In genomic region chr22:50506611-50507420, GRCh38 we compare ENCODE assay signal across 8 cellular contexts. TPM values are rescaled to one million over a fixed set of nuclear protein-coding genes. Genes with fewer than 3 reads are reported as not detected.
DNase-seq lines count a peak whose midpoint lies in the region; ATAC-seq, FAIRE-seq and TF ChIP-seq lines count a peak whose summit lies in the region.

No MANE protein-coding gene starts in this region.

- RAD21 ChIA-PET in GM12878 (lab: Charles Lee; ENCODE audit: unreplicated experiment) = interaction anchor here (0.6 to 2.2 kb wide), 4 partner anchors 22 to 114 kb away, joined by 3 to 22 read pairs (median 10); partner anchors contain the start of gene TYMP

- H3K9me3 Mint-ChIP-seq in IgD-negative memory B cell = no peaks in the 10 kb centered on the region

- POLR2A ChIA-PET in GM12878 (lab: Charles Lee) = interaction anchor here (1.4 to 7.2 kb wide), 2 partner anchors 18 to 29 kb away, joined by 6 to 84 read pairs; partner anchors contain the start of gene SCO2

- intact Hi-C loops in GM12878 (cut with micrococcal nuclease; ENCODE audit: unreplicated experiment) = loop anchor here (1.0 kb wide), 1 partner anchor 32 kb away; the partner anchor contains the start of gene SBF1

- H3K4me1 Mint-ChIP-seq in IgD-negative memory B cell = peaks cover 9 to 14% (median 11%) of the 10 kb centered on the region in 3 donors

- no peak for TF ChIP-seq EP300 in GM12878 (IDR thresholded peaks at IDR 0.05; ENCODE audit: borderline replicate concordance in 1 of 2, control insufficient read depth in 1 of 2, low read depth in 2 of 2, low read length in 2 of 2)

- no peaks in the 10 kb centered on the region for H4K20me1 ChIP-seq in GM12878 (ENCODE audit: control insufficient read depth, insufficient read depth)

- in situ Hi-C loops in GM12878 (cut with MboI) = no loop called here

- CTCF ChIA-PET in GM12878 (lab: Yijun Ruan, JAX) = interaction anchor here (3.3 kb wide), 1 partner anchor 114 kb away, joined by 25 read pairs; no protein-coding TSS in a partner anchor

- SMC1A ChIA-PET in GM12878 (lab: Charles Lee; ENCODE audit: uncharacterized antibody, unreplicated experiment) = interaction anchor here (2.8 kb wide), 1 partner anchor 18 kb away, joined by 16 read pairs; the partner anchor contains the start of gene SCO2

- peak overlapping the region; percentile 92 to 94 (median 93) for H3K27ac Mint-ChIP-seq in IgD-negative memory B cell

- TF ChIP-seq POLR2A in GM12878 (IDR thresholded peaks at IDR 0.05; ENCODE audit: low read depth, low read length) = no peak

- H3K4me1 ChIP-seq in GM12878 (ENCODE audit: control insufficient read depth, insufficient read depth, low read length) = peaks cover 9% of the 10 kb centered on the region
- peaks cover 15 to 29% of the 10 kb centered on the region in 2 donors for H3K4me1 ChIP-seq in thoracic aorta (ENCODE audit: control insufficient read depth in 1 of 2, low read depth in 2 of 2)

- H3K4me3 ChIP-seq in GM12878 (peak overlapping the region; percentile 100), thoracic aorta (peak overlapping the region; percentile 100)

- H3K27ac ChIP-seq in GM12878 (ENCODE audit: control insufficient read depth, insufficient read depth) (peak overlapping the region; percentile 82), layer of hippocampus (ENCODE audit: low read depth, low read length) (peak overlapping the region; percentile 89), thoracic aorta (peak overlapping the region; percentile 79)

- H3K9me3 ChIP-seq in GM12878 (replicated peaks; ENCODE audit: control insufficient read depth, insufficient read depth, low read length) (no peaks in the 10 kb centered on the region), thoracic aorta (no peaks in the 10 kb centered on the region)

- no peak for TF ChIP-seq RAD21 in GM12878 (IDR thresholded peaks at IDR 0.05; ENCODE audit: insufficient read depth, low read depth, low read length)

- H3K27me3 Mint-ChIP-seq in IgD-negative memory B cell = no peaks in the 10 kb centered on the region

- no peaks in the 10 kb centered on the region for H3K36me3 Mint-ChIP-seq in IgD-negative memory B cell

- ATAC-seq in GM19397 (IDR thresholded peaks at IDR 0.05; ENCODE audit: unreplicated experiment) (peak; percentile 6), GM12878 (peak; percentile 7), thoracic aorta (ENCODE audit: insufficient number of reproducible peaks, low FRiP score, low read depth) (no peak), GM21515 (IDR thresholded peaks at IDR 0.05; ENCODE audit: unreplicated experiment) (no peak)

- TSS peak; percentile 83 for BruUV-seq in GM12878 (replicated peaks; lab: Mats Ljungman, UMichigan)

- WGBS in GM12878 (ENCODE audit: insufficient coverage, insufficient replicate concordance, low lambda C conversion rate, missing lambda C conversion rate) = 38% methylated on average over 21 of the region's 21 CpGs

- H3K36me3 ChIP-seq in GM12878 (ENCODE audit: control insufficient read depth in 2 of 2, insufficient read depth in 2 of 2, low read length in 1 of 2) (peaks cover 4 to 8% of the 10 kb centered on the region in 2 experiments; a peak in 3 of 4 replicates), thoracic aorta (peaks cover 24% of the 10 kb centered on the region)

- H3K4me2 ChIP-seq in GM12878 (ENCODE audit: control insufficient read depth, insufficient read depth) = peak overlapping the region; percentile 92

- H3K9ac ChIP-seq in GM12878 (ENCODE audit: control insufficient read depth, insufficient read depth, low read length) = peak overlapping the region; percentile 97

- H3K27me3 ChIP-seq in GM12878 (replicated peaks in 1 of 2; ENCODE audit: control insufficient read depth in 2 of 2, insufficient read depth in 2 of 2, low read length in 1 of 2) (no peaks in the 10 kb centered on the region), layer of hippocampus (ENCODE audit: control insufficient read depth, insufficient read depth, low read length) (no peaks in the 10 kb centered on the region), thoracic aorta (replicated peaks; ENCODE audit: insufficient read depth) (no peaks in the 10 kb centered on the region)

- no peak for TF ChIP-seq CTCF in GM12878 (IDR thresholded peaks at IDR 0.05 in 2 of 3, conservative IDR thresholded peaks at IDR 0.05 in 1 of 3; ENCODE audit: control insufficient read depth in 2 of 3, extremely low read depth in 1 of 3, insufficient read depth in 1 of 3, low read depth in 3 of 3, low read length in 3 of 3)
- TF ChIP-seq CTCF in thoracic aorta (IDR thresholded peaks at IDR 0.05) = no peak

- no peak for FAIRE-seq in GM12878 (lab: Jason Lieb, UNC)

- DNase-seq in GM12878 (ENCODE audit: low read depth, low spot score) (no peak), thoracic aorta (ENCODE audit: low spot score) (no peak), anterior cingulate cortex (lab: John Stamatoyannopoulos, UW) (no peak), SW480 (ENCODE audit: low spot score) (no peak)

- H2AFZ ChIP-seq in GM12878 (ENCODE audit: control insufficient read depth, low read depth, low read length) = peak overlapping the region; percentile 81

- H3K79me2 ChIP-seq in GM12878 (ENCODE audit: control insufficient read depth, insufficient read depth, low read length) = peaks cover 37% of the 10 kb centered on the region

- H3K4me3 Mint-ChIP-seq in IgD-negative memory B cell = peak overlapping the region; percentile 94 to 98 (median 96)

RNA-seq across cellular contexts. Expression of gene LMF2, which starts 0.7 kb away (rescaled TPM):
- 26.4 TPM for polyA plus RNA-seq in IgD-negative memory B cell
- 34.3 and 36.8 TPM in 2 replicates for total RNA-seq in GM12878 (2013; cell fraction: nucleolus; rRNA removed)
- total RNA-seq in GM12878 (2014; rRNA removed) = 32.2 and 34.9 TPM in 2 replicates
- total RNA-seq in GM12878 (2014; rRNA removed; fragmentation: Illumina TruSeq; extraction: Trizol) = 5.5 and 5.7 TPM in 2 replicates
- total RNA-seq in GM12878 (2021) = 54.7 and 57.5 TPM in 2 replicates
- polyA plus RNA-seq in GM12878 (2011; ENCODE audit: low read depth) = 10.2 TPM
- 2.3 and 7.6 TPM in 2 replicates for polyA plus RNA-seq in GM12878 (2011; rRNA removed)
- 15.1 and 25.7 TPM in 2 replicates for polyA plus RNA-seq in GM12878 (2011; cell fraction: cytosol; rRNA removed)
- polyA plus RNA-seq in GM12878 (2011; cell fraction: nucleus; rRNA removed) = 221 and 276 TPM in 2 replicates
- 30.4 and 36.1 TPM in 2 replicates for polyA plus RNA-seq in GM12878 (2012)
- 0.44 and 3.4 TPM in 2 replicates for polyA plus RNA-seq in GM12878 (2014; fragmentation: Illumina TruSeq; extraction: Trizol)
- polyA plus RNA-seq in GM12878 (2014; fragmentation: Nextera tagmentation; extraction: Ambion mirVana) = under 1 TPM; 0.08 to 0.55 TPM
- polyA plus RNA-seq in GM12878 (2014; rRNA removed) = 49.4 and 61.2 TPM in 2 replicates
- polyA plus RNA-seq in GM12878 (2016; fragmentation: Nextera tagmentation; extraction: Ambion mirVana) = 10 to 100 TPM; 36.2 to 39.5 TPM
- polyA minus RNA-seq in GM12878 (2011; rRNA and poly(A)+ RNA removed) = 9.9 and 19.8 TPM in 2 replicates
- 12.6 and 15.1 TPM in 2 replicates for polyA minus RNA-seq in GM12878 (2011; cell fraction: cytosol; rRNA and poly(A)+ RNA removed)
- polyA minus RNA-seq in GM12878 (2011; cell fraction: nucleus; rRNA and poly(A)+ RNA removed) = 37.8 and 63.0 TPM in 2 replicates
- total RNA-seq in thoracic aorta = 10 to 100 TPM; 61.9 to 87.6 TPM

RNA-seq across cellular contexts. Expression of gene NCAPH2, which starts 1.2 kb away (rescaled TPM):
- polyA plus RNA-seq in IgD-negative memory B cell = 39.4 TPM
- total RNA-seq in GM12878 (2013; cell fraction: nucleolus; rRNA removed) = 43.3 and 47.4 TPM in 2 replicates
- 78.5 and 86.1 TPM in 2 replicates for total RNA-seq in GM12878 (2014; rRNA removed)
- 33.9 and 39.4 TPM in 2 replicates for total RNA-seq in GM12878 (2014; rRNA removed; fragmentation: Illumina TruSeq; extraction: Trizol)
- 99.8 and 110 TPM in 2 replicates for total RNA-seq in GM12878 (2021)
- 19.5 TPM for polyA plus RNA-seq in GM12878 (2011; ENCODE audit: low read depth)
- polyA plus RNA-seq in GM12878 (2011; rRNA removed) = 18.4 and 31.9 TPM in 2 replicates
- polyA plus RNA-seq in GM12878 (2011; cell fraction: cytosol; rRNA removed) = 52.9 and 83.1 TPM in 2 replicates
- polyA plus RNA-seq in GM12878 (2011; cell fraction: nucleus; rRNA removed) = 135 and 170 TPM in 2 replicates
- polyA plus RNA-seq in GM12878 (2012) = 46.8 and 48.7 TPM in 2 replicates
- 22.7 and 36.9 TPM in 2 replicates for polyA plus RNA-seq in GM12878 (2014; fragmentation: Illumina TruSeq; extraction: Trizol)
- 10 to 100 TPM in 1 of 2 experiments, 1 to 10 TPM in 1; 5.0 to 16.9 TPM for polyA plus RNA-seq in GM12878 (2014; fragmentation: Nextera tagmentation; extraction: Ambion mirVana)
- polyA plus RNA-seq in GM12878 (2014; rRNA removed) = 80.3 and 84.2 TPM in 2 replicates
- polyA plus RNA-seq in GM12878 (2016; fragmentation: Nextera tagmentation; extraction: Ambion mirVana) = 10 to 100 TPM; 81.7 to 85.8 TPM
- polyA minus RNA-seq in GM12878 (2011; rRNA and poly(A)+ RNA removed) = 26.8 and 64.7 TPM in 2 replicates
- 31.8 and 32.3 TPM in 2 replicates for polyA minus RNA-seq in GM12878 (2011; cell fraction: cytosol; rRNA and poly(A)+ RNA removed)
- 26.2 and 40.9 TPM in 2 replicates for polyA minus RNA-seq in GM12878 (2011; cell fraction: nucleus; rRNA and poly(A)+ RNA removed)
- 10 to 100 TPM; 40.8 to 50.4 TPM for total RNA-seq in thoracic aorta

RNA-seq across cellular contexts. Expression of gene SCO2, which starts 18.6 kb away (rescaled TPM):
- 11.8 TPM for polyA plus RNA-seq in IgD-negative memory B cell
- total RNA-seq in GM12878 (2013; cell fraction: nucleolus; rRNA removed) = not detected in 2 replicates
- 2.8 and 4.4 TPM in 2 replicates for total RNA-seq in GM12878 (2014; rRNA removed)
- 0.32 and 0.36 TPM in 2 replicates for total RNA-seq in GM12878 (2014; rRNA removed; fragmentation: Illumina TruSeq; extraction: Trizol)
- 6.4 and 16.0 TPM in 2 replicates for total RNA-seq in GM12878 (2021)
- polyA plus RNA-seq in GM12878 (2011; ENCODE audit: low read depth) = 5.6 TPM
- 2.0 and 2.2 TPM in 2 replicates for polyA plus RNA-seq in GM12878 (2011; rRNA removed)
- polyA plus RNA-seq in GM12878 (2011; cell fraction: cytosol; rRNA removed) = 8.5 and 9.4 TPM in 2 replicates
- 10.9 and 11.6 TPM in 2 replicates for polyA plus RNA-seq in GM12878 (2011; cell fraction: nucleus; rRNA removed)
- polyA plus RNA-seq in GM12878 (2012) = 4.7 and 8.2 TPM in 2 replicates
- 0.18 TPM in 1 of 2 replicates, not detected in the other for polyA plus RNA-seq in GM12878 (2014; fragmentation: Illumina TruSeq; extraction: Trizol)
- polyA plus RNA-seq in GM12878 (2014; fragmentation: Nextera tagmentation; extraction: Ambion mirVana) = 1 to 10 TPM in 1 of 2 experiments, not detected in 1; 1.0 TPM
- polyA plus RNA-seq in GM12878 (2014; rRNA removed) = 2.4 and 7.1 TPM in 2 replicates
- 10 to 100 TPM; 14.0 to 16.0 TPM for polyA plus RNA-seq in GM12878 (2016; fragmentation: Nextera tagmentation; extraction: Ambion mirVana)
- 2.0 TPM in 1 of 2 replicates, not detected in the other for polyA minus RNA-seq in GM12878 (2011; rRNA and poly(A)+ RNA removed)
- 4.2 TPM in 1 of 2 replicates, not detected in the other for polyA minus RNA-seq in GM12878 (2011; cell fraction: cytosol; rRNA and poly(A)+ RNA removed)
- polyA minus RNA-seq in GM12878 (2011; cell fraction: nucleus; rRNA and poly(A)+ RNA removed) = not detected in 2 replicates
- 1 to 10 TPM; 3.5 to 4.5 TPM for total RNA-seq in thoracic aorta

RNA-seq across cellular contexts. Expression of gene MIOX, which starts 20.2 kb away (rescaled TPM):
- polyA plus RNA-seq in IgD-negative memory B cell (not detected), GM12878 (2011; rRNA removed) (0.13 and 0.31 TPM in 2 replicates), GM12878 (2014; fragmentation: Illumina TruSeq; extraction: Trizol) (0.10 TPM in 1 of 2 replicates, not detected in the other), GM12878 (2014; fragmentation: Nextera tagmentation; extraction: Ambion mirVana) (not detected), GM12878 (2014; rRNA removed) (0.36 TPM in 1 of 2 replicates, not detected in the other), GM12878 (2016; fragmentation: Nextera tagmentation; extraction: Ambion mirVana) (not detected)
- 0.65 TPM in 1 of 2 replicates, not detected in the other for total RNA-seq in GM12878 (2013; cell fraction: nucleolus; rRNA removed)
- total RNA-seq in GM12878 (2014; rRNA removed) (not detected in 2 replicates), GM12878 (2014; rRNA removed; fragmentation: Illumina TruSeq; extraction: Trizol) (not detected in 2 replicates), GM12878 (2021) (not detected in 2 replicates), thoracic aorta (not detected)
- not detected for polyA plus RNA-seq in GM12878 (2011; ENCODE audit: low read depth)
- 0.12 and 0.64 TPM in 2 replicates for polyA plus RNA-seq in GM12878 (2011; cell fraction: cytosol; rRNA removed)
- polyA plus RNA-seq in GM12878 (2011; cell fraction: nucleus; rRNA removed) = 1.4 and 2.2 TPM in 2 replicates
- polyA plus RNA-seq in GM12878 (2012) = not detected in 2 replicates
- polyA minus RNA-seq in GM12878 (2011; rRNA and poly(A)+ RNA removed) = 0.41 TPM in 1 of 2 replicates, not detected in the other
- polyA minus RNA-seq in GM12878 (2011; cell fraction: cytosol; rRNA and poly(A)+ RNA removed) = not detected in 2 replicates
- polyA minus RNA-seq in GM12878 (2011; cell fraction: nucleus; rRNA and poly(A)+ RNA removed) = not detected in 2 replicates

RNA-seq across cellular contexts. Expression of gene TYMP, which starts 23.0 kb away (rescaled TPM):
- 56.8 TPM for polyA plus RNA-seq in IgD-negative memory B cell
- total RNA-seq in GM12878 (2013; cell fraction: nucleolus; rRNA removed) = 57.1 and 63.5 TPM in 2 replicates
- total RNA-seq in GM12878 (2014; rRNA removed) = 39.8 and 40.8 TPM in 2 replicates
- 8.9 and 9.8 TPM in 2 replicates for total RNA-seq in GM12878 (2014; rRNA removed; fragmentation: Illumina TruSeq; extraction: Trizol)
- 53.2 and 53.9 TPM in 2 replicates for total RNA-seq in GM12878 (2021)
- 9.5 TPM for polyA plus RNA-seq in GM12878 (2011; ENCODE audit: low read depth)
- 8.8 and 21.0 TPM in 2 replicates for polyA plus RNA-seq in GM12878 (2011; rRNA removed)
- polyA plus RNA-seq in GM12878 (2011; cell fraction: cytosol; rRNA removed) = 29.5 and 58.9 TPM in 2 replicates
- 283 and 296 TPM in 2 replicates for polyA plus RNA-seq in GM12878 (2011; cell fraction: nucleus; rRNA removed)
- polyA plus RNA-seq in GM12878 (2012) = 32.9 and 38.1 TPM in 2 replicates
- 3.0 and 5.6 TPM in 2 replicates for polyA plus RNA-seq in GM12878 (2014; fragmentation: Illumina TruSeq; extraction: Trizol)
- under 1 TPM; 0.42 to 0.91 TPM for polyA plus RNA-seq in GM12878 (2014; fragmentation: Nextera tagmentation; extraction: Ambion mirVana)
- 55.7 and 57.8 TPM in 2 replicates for polyA plus RNA-seq in GM12878 (2014; rRNA removed)
- 10 to 100 TPM; 28.3 to 37.7 TPM for polyA plus RNA-seq in GM12878 (2016; fragmentation: Nextera tagmentation; extraction: Ambion mirVana)
- polyA minus RNA-seq in GM12878 (2011; rRNA and poly(A)+ RNA removed) = 12.4 and 23.6 TPM in 2 replicates
- 11.2 and 12.8 TPM in 2 replicates for polyA minus RNA-seq in GM12878 (2011; cell fraction: cytosol; rRNA and poly(A)+ RNA removed)
- polyA minus RNA-seq in GM12878 (2011; cell fraction: nucleus; rRNA and poly(A)+ RNA removed) = 22.4 and 35.5 TPM in 2 replicates
- 10 to 100 TPM; 90.4 to 95.7 TPM for total RNA-seq in thoracic aorta

Comparison
In these comparisons a context has a peak if more than half of its experiments do, and no peak if none do; other contexts are left out.
1. ATAC-seq: peak in GM19397 (single experiment) and GM12878 (single experiment); none in thoracic aorta (single experiment) and GM21515 (single experiment).
2. Peak in every context shown above with its lines, with median percentiles within 50 percentile points of each other: H3K27ac ChIP-seq.